In genomic region chr12:33817713-33818112, GRCh38 we compare ENCODE assay signal across 27 cellular contexts.
"Had no signal": no experiment of that assay in that cellular context is flagged by ENCODE, and none has a peak within 500 bp of the region (broad histone marks: within the 10 kb centered on the region; RNA-seq: fewer than 3 reads in every experiment).

No MANE protein-coding gene starts in this region.

- H3K9me3 Mint-ChIP-seq: neural progenitor cell had no signal

- H3K9me3 ChIP-seq: pancreas, prostate gland, testis, thyroid gland, transverse colon, uterus had no signal

- H3K4me3 ChIP-seq: left ventricle myocardium inferior, lung, neural progenitor cell, pancreas, prostate gland, skin epidermis, stomach, testis, thyroid gland, transverse colon, uterus had no signal

- H3K4me3 Mint-ChIP-seq: immature natural killer cell, mesothelial cell of epicardium, naive B cell, natural killer cell, nephron progenitor cell, neural progenitor cell had no signal

- ATAC-seq: natural killer cell, pancreas, right cardiac atrium had no signal

- H3K27ac Mint-ChIP-seq: immature natural killer cell, mesothelial cell of epicardium, natural killer cell, nephron progenitor cell, neural progenitor cell had no signal

- H3K27me3 Mint-ChIP-seq: naive B cell had no signal

- H3K4me1 Mint-ChIP-seq: immature natural killer cell, mesothelial cell of epicardium, naive B cell, natural killer cell, nephron progenitor cell, neural progenitor cell had no signal

- H3K27me3 ChIP-seq: neural progenitor cell, pancreas, stomach, testis, thyroid gland, transverse colon, uterus had no signal

- H3K27ac ChIP-seq: left ventricle myocardium inferior, neural progenitor cell, pancreas, prostate gland, skin epidermis, stomach, testis, thyroid gland, transverse colon, uterus had no signal

- H3K9ac ChIP-seq: neural progenitor cell had no signal

- H3K4me1 ChIP-seq: left ventricle myocardium inferior, neural progenitor cell, pancreas, prostate gland, stomach, testis, thyroid gland, transverse colon, uterus had no signal

- DNase-seq: head of caudate nucleus; hippocampal formation; immature natural killer cell; left ventricle myocardium inferior; mesendoderm; naive B cell; natural killer cell; nephron progenitor cell; pancreas; retina; right cardiac atrium; stimulated activated CD4-positive, alpha-beta T cell treated with anti-CD3 and anti-CD28 coated beads, Interleukin-12 subunit alpha, Interleukin-12 subunit beta, amount 100 ng/mL, for 4 hours; stimulated activated CD4-positive, alpha-beta T cell treated with anti-CD3 and anti-CD28 coated beads, Interleukin-15, amount 100 ng/mL, for 24 hours; stimulated activated CD4-positive, alpha-beta T cell treated with anti-CD3 and anti-CD28 coated beads, Interleukin-2, amount 100 ng/mL, for 24 hours; stimulated activated CD4-positive, alpha-beta T cell treated with anti-CD3 and anti-CD28 coated beads, Interleukin-4, amount 100 ng/mL, for 1 hour; stimulated activated naive CD4-positive, alpha-beta T cell; stomach; testis; thyroid gland; transverse colon; uterus had no signal

- FAIRE-seq: islet of Langerhans, pancreas had no signal

- H3K36me3 ChIP-seq: left ventricle myocardium inferior, neural progenitor cell, pancreas, prostate gland, stomach, thyroid gland, transverse colon, uterus had no signal
